In the genomic region with DNA sequence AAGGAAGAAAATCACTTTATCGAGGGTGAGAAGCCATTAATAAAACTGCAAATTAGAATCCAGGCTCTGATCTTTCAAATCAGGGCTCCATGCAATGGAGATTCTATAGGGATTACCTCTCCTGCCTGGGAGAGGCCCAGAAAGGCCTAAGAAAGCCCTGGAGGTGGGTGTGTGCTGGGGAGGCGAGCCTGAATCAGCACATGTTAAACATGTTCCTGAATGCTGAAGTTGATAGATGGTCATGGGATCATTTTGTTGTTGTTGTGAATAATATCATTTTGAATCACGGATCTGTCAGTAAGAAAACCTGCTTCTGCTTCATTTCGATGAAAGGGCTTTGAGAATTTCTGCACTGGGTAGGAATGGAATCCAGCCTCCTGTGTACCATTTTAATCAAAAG, we compare ENCODE assay signal across 27 cellular contexts.
DNase-seq lines count a peak whose midpoint lies in the region; ATAC-seq, FAIRE-seq and TF ChIP-seq lines count a peak whose summit lies in the region.
"Had no signal": no experiment of that assay in that cellular context is flagged by ENCODE, and none has a peak within 500 bp of the region (broad histone marks: within the 10 kb centered on the region; RNA-seq: fewer than 3 reads in every experiment).

No MANE protein-coding gene starts in this region.

- ATAC-seq in Right ventricle myocardium inferior, result no peak
- no peak for ATAC-seq in stimulated activated naive CD8-positive, alpha-beta T cell treated with anti-CD3 and anti-CD28 coated beads, Interleukin-15, Interleukin-2, amounts not matched to agents 100 U/mL and 50 U/mL, for 24 hours
- ATAC-seq in HG02938 (IDR thresholded peaks at IDR 0.05; ENCODE audit: unreplicated experiment), result no peak
- ATAC-seq in GM19467 (IDR thresholded peaks at IDR 0.05; ENCODE audit: unreplicated experiment), result no peak
- ATAC-seq in pancreas, result no peak
- ATAC-seq: activated CD4-positive, CD25-positive, alpha-beta regulatory T cell treated with anti-CD3 and anti-CD28 coated beads, Interleukin-2, amount 50 U/mL, for 24 hours; psoas muscle; sciatic nerve; stimulated activated naive CD8-positive, alpha-beta T cell treated with anti-CD3 and anti-CD28 coated beads, Interleukin-15, amount 100 ng/mL, for 72 hours had no signal

- H3K4me3 ChIP-seq in left ventricle myocardium inferior, result no peak overlapping the region
- no peak overlapping the region for H3K4me3 ChIP-seq in esophagus squamous epithelium
- H3K4me3 ChIP-seq in pancreas, result no peak overlapping the region
- H3K4me3 ChIP-seq: left lung, psoas muscle, thoracic aorta had no signal

- TF ChIP-seq CTCF in left ventricle myocardium inferior (IDR thresholded peaks at IDR 0.05; ENCODE audit: borderline replicate concordance), result no peak
- TF ChIP-seq CTCF in VCaP (conservative IDR thresholded peaks at IDR 0.05), result no peak
- TF ChIP-seq CTCF in esophagus squamous epithelium (IDR thresholded peaks at IDR 0.05), result no peak
- TF ChIP-seq CTCF in pancreas (IDR thresholded peaks at IDR 0.05), result no peak

- H3K27me3 ChIP-seq in left ventricle myocardium inferior (ENCODE audit: low read depth) (no peaks in the 10 kb centered on the region), esophagus squamous epithelium (no peaks in the 10 kb centered on the region), pancreas (no peaks in the 10 kb centered on the region)

- H3K4me1 ChIP-seq in left ventricle myocardium inferior (peaks cover 31% of the 10 kb centered on the region), esophagus squamous epithelium (peaks cover 0 to 57% (median 3%) of the 10 kb centered on the region in 3 donors), pancreas (peaks cover 13 to 41% (median 36%) of the 10 kb centered on the region in 3 donors)
- H3K4me1 ChIP-seq: left lung had no signal

- TF ChIP-seq POLR2A in esophagus squamous epithelium (IDR thresholded peaks at IDR 0.05), result no peak

- FAIRE-seq in pancreas (lab: Jason Lieb, UNC), result no peak
- FAIRE-seq: endothelial cell of umbilical vein had no signal

- H3K27ac ChIP-seq in left ventricle myocardium inferior (replicated peaks) (peak overlapping the region; percentile 9), VCaP (peak overlapping the region; percentile 90), esophagus squamous epithelium (peak overlapping the region in 3 of 4 donors; percentile 36 to 73 (median 55)), pancreas (peak overlapping the region in 2 of 4 donors; percentile 26 to 36)
- H3K27ac ChIP-seq: left lung, psoas muscle, thoracic aorta had no signal

- WGBS in esophagus squamous epithelium, 2 donors, result 35 to 59% methylated on average over 4 of the region's 4 CpGs
- WGBS in pancreas, 2 donors, result 57 to 62% methylated on average over 4 of the region's 4 CpGs

- DNase-seq in left ventricle myocardium inferior (no peak), Right ventricle myocardium inferior (ENCODE audit: missing footprints) (no peak), esophagus squamous epithelium (lab: John Stamatoyannopoulos, UW) (no peak), pancreas (no peak)
- DNase-seq in stimulated activated naive CD8-positive, alpha-beta T cell treated with anti-CD3 and anti-CD28 coated beads, Interleukin-15, Interleukin-2, amounts not matched to agents 100 U/mL and 50 U/mL, for 24 hours, result no peak
- DNase-seq: activated CD4-positive, alpha-beta T cell treated with anti-CD3 and anti-CD28 coated beads, Interleukin-2, amount 50 U/mL, for 48 hours; activated naive CD4-positive, alpha-beta T cell treated with Interleukin-2 at 50 U/mL for 16 hours; CD4-positive, alpha-beta memory T cell; glutamatergic neuron; HCEC 1CT; islet precursor cell; Karpas-422; left lung; mesenchymal stem cell; NCI-H1417; NCI-H2227 treated with DMSO at 0.1 percent for 48 hours; psoas muscle; RPMI8226; stimulated activated CD8-positive, alpha-beta memory T cell treated with anti-CD3 and anti-CD28 coated beads, Interleukin-4, amount 100 ng/mL, for 48 hours; stimulated activated naive CD8-positive, alpha-beta T cell treated with anti-CD3 and anti-CD28 coated beads, Interleukin-15, amount 100 ng/mL, for 72 hours had no signal

- H3K9me3 ChIP-seq in left ventricle myocardium inferior (replicated peaks) (peaks cover 15% of the 10 kb centered on the region), esophagus squamous epithelium (peaks cover 0 to 6% (median 0%) of the 10 kb centered on the region in 3 donors), pancreas (no peaks in the 10 kb centered on the region)

- intact Hi-C loops in left ventricle myocardium inferior (cut with micrococcal nuclease), result no loop called here
- intact Hi-C loops in Right ventricle myocardium inferior (cut with DNase I), result no loop called here
- intact Hi-C loops in esophagus squamous epithelium (cut with DNase I), result no loop called here
- intact Hi-C loops in pancreas (cut with DNase I), result no loop called here

- H3K36me3 ChIP-seq in left ventricle myocardium inferior (no peaks in the 10 kb centered on the region), esophagus squamous epithelium (no peaks in the 10 kb centered on the region), pancreas (no peaks in the 10 kb centered on the region)
- H3K36me3 ChIP-seq: left lung, thoracic aorta had no signal
